In the genomic region with DNA sequence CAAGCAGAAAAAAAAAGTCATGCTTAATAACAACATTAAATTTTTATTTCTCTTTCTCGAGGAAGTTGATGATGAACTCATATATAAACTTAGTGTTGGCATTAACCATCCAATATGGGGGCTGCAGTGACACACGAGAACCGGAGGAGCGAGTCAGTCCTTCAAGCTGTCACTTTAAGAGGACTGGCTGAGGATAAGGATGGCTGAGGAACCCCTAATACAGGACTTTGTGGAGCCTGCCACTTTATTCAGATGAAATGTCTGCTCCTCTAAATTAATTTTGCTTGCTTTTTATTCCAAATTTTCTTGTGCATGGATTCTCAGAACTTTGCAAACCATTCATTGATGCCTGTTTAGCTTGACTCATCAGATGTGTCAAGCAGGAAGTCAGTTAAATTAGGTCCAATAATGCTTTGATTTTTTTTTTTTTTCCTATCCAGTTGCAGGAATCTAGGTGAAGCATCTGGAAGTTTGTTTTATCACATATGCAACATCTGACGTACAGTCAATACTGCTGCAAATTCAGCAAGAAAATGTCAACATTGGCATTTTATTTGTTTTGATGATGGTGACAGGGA, we compare ENCODE assay signal across 2 cellular contexts.
TF ChIP-seq lines count a peak whose summit lies in the region.

No MANE protein-coding gene starts in this region.

TF ChIP-seq in SK-N-SH, 30 proteins besides CTCF, POLR2A, EP300 and RAD21 (continued from another document):
- TF ChIP-seq, protein P1, sequence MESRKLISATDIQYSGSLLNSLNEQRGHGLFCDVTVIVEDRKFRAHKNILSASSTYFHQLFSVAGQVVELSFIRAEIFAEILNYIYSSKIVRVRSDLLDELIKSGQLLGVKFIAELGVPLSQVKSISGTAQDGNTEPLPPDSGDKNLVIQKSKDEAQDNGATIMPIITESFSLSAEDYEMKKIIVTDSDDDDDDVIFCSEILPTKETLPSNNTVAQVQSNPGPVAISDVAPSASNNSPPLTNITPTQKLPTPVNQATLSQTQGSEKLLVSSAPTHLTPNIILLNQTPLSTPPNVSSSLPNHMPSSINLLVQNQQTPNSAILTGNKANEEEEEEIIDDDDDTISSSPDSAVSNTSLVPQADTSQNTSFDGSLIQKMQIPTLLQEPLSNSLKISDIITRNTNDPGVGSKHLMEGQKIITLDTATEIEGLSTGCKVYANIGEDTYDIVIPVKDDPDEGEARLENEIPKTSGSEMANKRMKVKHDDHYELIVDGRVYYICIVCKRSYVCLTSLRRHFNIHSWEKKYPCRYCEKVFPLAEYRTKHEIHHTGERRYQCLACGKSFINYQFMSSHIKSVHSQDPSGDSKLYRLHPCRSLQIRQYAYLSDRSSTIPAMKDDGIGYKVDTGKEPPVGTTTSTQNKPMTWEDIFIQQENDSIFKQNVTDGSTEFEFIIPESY (IDR thresholded peaks at IDR 0.05; ENCODE audit: borderline replicate concordance, low read depth): no peak
- TF ChIP-seq FOXJ3 (CRISPR knock-in tag; IDR thresholded peaks at IDR 0.05): no peak
- TF ChIP-seq RXRA (IDR thresholded peaks at IDR 0.05; ENCODE audit: borderline replicate concordance, low read depth): no peak
- no peak for TF ChIP-seq POLR2AphosphoS5 (IDR thresholded peaks at IDR 0.05; ENCODE audit: low read depth, low read length)
- no peak for TF ChIP-seq NFIC (IDR thresholded peaks at IDR 0.05; ENCODE audit: borderline replicate concordance)
- TF ChIP-seq FOSL2 (IDR thresholded peaks at IDR 0.05; ENCODE audit: borderline replicate concordance, low read depth): no peak

TF ChIP-seq in SK-N-SH treated with all-trans-retinoic acid at 6 μM for 48 hours, 23 proteins besides CTCF, POLR2A, EP300 and RAD21 (continued from another document):
- TF ChIP-seq, protein P2, sequence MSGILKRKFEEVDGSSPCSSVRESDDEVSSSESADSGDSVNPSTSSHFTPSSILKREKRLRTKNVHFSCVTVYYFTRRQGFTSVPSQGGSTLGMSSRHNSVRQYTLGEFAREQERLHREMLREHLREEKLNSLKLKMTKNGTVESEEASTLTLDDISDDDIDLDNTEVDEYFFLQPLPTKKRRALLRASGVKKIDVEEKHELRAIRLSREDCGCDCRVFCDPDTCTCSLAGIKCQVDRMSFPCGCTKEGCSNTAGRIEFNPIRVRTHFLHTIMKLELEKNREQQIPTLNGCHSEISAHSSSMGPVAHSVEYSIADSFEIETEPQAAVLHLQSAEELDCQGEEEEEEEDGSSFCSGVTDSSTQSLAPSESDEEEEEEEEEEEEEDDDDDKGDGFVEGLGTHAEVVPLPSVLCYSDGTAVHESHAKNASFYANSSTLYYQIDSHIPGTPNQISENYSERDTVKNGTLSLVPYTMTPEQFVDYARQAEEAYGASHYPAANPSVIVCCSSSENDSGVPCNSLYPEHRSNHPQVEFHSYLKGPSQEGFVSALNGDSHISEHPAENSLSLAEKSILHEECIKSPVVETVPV (CRISPR knock-in tag; IDR thresholded peaks at IDR 0.05): no peak
- TF ChIP-seq TCF4 (CRISPR knock-in tag; IDR thresholded peaks at IDR 0.05; ENCODE audit: borderline replicate concordance) (no peak), ARNTL (CRISPR knock-in tag; IDR thresholded peaks at IDR 0.05; ENCODE audit: borderline replicate concordance, low read depth) (no peak), OSR1 (CRISPR knock-in tag; IDR thresholded peaks at IDR 0.05) (no peak), ZNF565 (CRISPR knock-in tag; conservative IDR thresholded peaks at IDR 0.05; ENCODE audit: low read depth) (no peak)
